Comparison of ENCODE assay signal across 27 cellular contexts in genomic region chr10:12659706-12660105, GRCh38.
"Had no signal": no experiment of that assay in that cellular context is flagged by ENCODE, and none has a peak within 500 bp of the region (broad histone marks: within the 10 kb centered on the region; RNA-seq: fewer than 3 reads in every experiment).

No MANE protein-coding gene starts in this region.

- H3K27me3 ChIP-seq: pancreas, stomach, tibial artery, uterus had no signal

- FAIRE-seq: pancreas had no signal

- H3K27me3 Mint-ChIP-seq: naive thymus-derived CD8-positive, alpha-beta T cell; stimulated activated naive B cell treated with anti-CD40 and anti-IgM and Interleukin-4, amounts not matched to agents 10 μg/mL and 1 μg/mL and 100 μg/mL, for 72 hours had no signal

- H3K27ac Mint-ChIP-seq: nephron had no signal

- H3K4me1 ChIP-seq: left ventricle myocardium inferior, pancreas, prostate gland, stomach, tibial artery, uterus had no signal

- DNase-seq: islet precursor cell; left ventricle myocardium inferior; midbrain; mucosa of descending colon; naive thymus-derived CD8-positive, alpha-beta T cell; nucleus accumbens; pancreas; posterior cingulate gyrus; retina; right cardiac atrium; stimulated activated CD4-positive, alpha-beta T cell treated with anti-CD3 and anti-CD28 coated beads, Interleukin-12 subunit alpha, Interleukin-12 subunit beta, amount 100 ng/mL, for 4 hours; stimulated activated CD4-positive, alpha-beta T cell treated with anti-CD3 and anti-CD28 coated beads, Interleukin-15, amount 100 ng/mL, for 24 hours; stimulated activated CD4-positive, alpha-beta T cell treated with anti-CD3 and anti-CD28 coated beads, Interleukin-2, amount 100 ng/mL, for 24 hours; stimulated activated CD4-positive, alpha-beta T cell treated with anti-CD3 and anti-CD28 coated beads, Interleukin-4, amount 100 ng/mL, for 1 hour; stimulated activated naive B cell treated with anti-CD40 and anti-IgM and Interleukin-4, amounts not matched to agents 10 μg/mL and 1 μg/mL and 100 μg/mL, for 72 hours; stimulated activated naive CD8-positive, alpha-beta T cell treated with anti-CD3 and anti-CD28 coated beads, Interleukin-15, Interleukin-2, amounts not matched to agents 100 U/mL and 50 U/mL, for 24 hours; stomach; tibial artery; trophoblast cell; uterus had no signal

- ATAC-seq: mucosa of descending colon; naive thymus-derived CD8-positive, alpha-beta T cell; pancreas; right cardiac atrium; sciatic nerve; stimulated activated naive B cell treated with anti-CD40 and anti-IgM and Interleukin-4, amounts not matched to agents 10 μg/mL and 1 μg/mL and 100 μg/mL, for 72 hours; stimulated activated naive CD8-positive, alpha-beta T cell treated with anti-CD3 and anti-CD28 coated beads, Interleukin-15, Interleukin-2, amounts not matched to agents 100 U/mL and 50 U/mL, for 24 hours had no signal

- H3K4me1 Mint-ChIP-seq: neural crest cell had no signal

- H3K27ac ChIP-seq: left ventricle myocardium inferior, pancreas, prostate gland, stomach, thoracic aorta, tibial artery, uterus had no signal

- H3K36me3 ChIP-seq: left ventricle myocardium inferior, pancreas, prostate gland, stomach, thoracic aorta, tibial artery, uterus had no signal

- H3K4me3 ChIP-seq: left ventricle myocardium inferior, lung, mucosa of descending colon, pancreas, prostate gland, skin epidermis, stomach, thoracic aorta, tibial artery, uterus had no signal

- H3K9me3 ChIP-seq: mucosa of descending colon, pancreas, prostate gland, thoracic aorta, tibial artery, uterus had no signal

- H3K9me3 Mint-ChIP-seq: naive thymus-derived CD8-positive, alpha-beta T cell; stimulated activated naive B cell treated with anti-CD40 and anti-IgM and Interleukin-4, amounts not matched to agents 10 μg/mL and 1 μg/mL and 100 μg/mL, for 72 hours had no signal

- H3K4me3 Mint-ChIP-seq: naive thymus-derived CD8-positive, alpha-beta T cell; nephron; neural crest cell; stimulated activated naive B cell treated with anti-CD40 and anti-IgM and Interleukin-4, amounts not matched to agents 10 μg/mL and 1 μg/mL and 100 μg/mL, for 72 hours had no signal
